In genomic region chr17:37742762-37743611, GRCh38 we compare ENCODE assay signal across 8 cellular contexts. TPM values are rescaled to one million over a fixed set of nuclear protein-coding genes. Genes with fewer than 3 reads are reported as not detected.
DNase-seq lines count a peak whose midpoint lies in the region; ATAC-seq and TF ChIP-seq lines count a peak whose summit lies in the region.

No MANE protein-coding gene starts in this region.

- WGBS in psoas muscle, 3 donors: 3% methylated on average over 64 to 76 of the region's 76 CpGs
- WGBS in gastroesophageal sphincter (ENCODE audit: low coverage in 1 of 2), 2 donors: 5% methylated on average over 27 of the region's 76 CpGs; no CpG with 5 or more reads in 1 of the 2 donors

- no peak for DNase-seq in SJSA1 (ENCODE audit: low read depth in 1 of 2, low spot score in 2 of 2)
- DNase-seq in germinal center (ENCODE audit: low spot score): peak; percentile 18
- DNase-seq in psoas muscle: no peak
- no peak for DNase-seq in GF-D8 (lab: John Stamatoyannopoulos, UW)
- DNase-seq in NCI-H2196 (lab: John Stamatoyannopoulos, UW; ENCODE audit: unreplicated experiment): no peak

- TF ChIP-seq EP300 in gastroesophageal sphincter (IDR thresholded peaks at IDR 0.05): no peak

- intact Hi-C loops in psoas muscle (cut with DNase I): no loop called here

- H3K4me1 ChIP-seq in SJSA1 (replicated peaks) (peaks cover 18% of the 10 kb centered on the region), psoas muscle (peaks cover 27% of the 10 kb centered on the region), gastroesophageal sphincter (peaks cover 0 to 38% (median 15%) of the 10 kb centered on the region in 3 donors)

- TF ChIP-seq POLR2A in GM18526 (IDR thresholded peaks at IDR 0.05; ENCODE audit: extremely low read depth, insufficient read length) (peak; percentile 33), gastroesophageal sphincter (IDR thresholded peaks at IDR 0.05) (no peak)

- TF ChIP-seq CTCF in psoas muscle (IDR thresholded peaks at IDR 0.05) (no peak), gastroesophageal sphincter (IDR thresholded peaks at IDR 0.05) (no peak)

- H3K27me3 ChIP-seq in SJSA1 (replicated peaks) (peaks cover 45% of the 10 kb centered on the region), psoas muscle (ENCODE audit: insufficient read depth in 3 of 3, low read length in 2 of 3) (peaks cover 0 to 100% (median 45%) of the 10 kb centered on the region in 3 donors), gastroesophageal sphincter (peaks cover 91% of the 10 kb centered on the region)

- H3K27ac ChIP-seq in SJSA1: no peak overlapping the region
- no peak overlapping the region for H3K27ac ChIP-seq in psoas muscle
- H3K27ac ChIP-seq in gastroesophageal sphincter: no peak overlapping the region

- H3K9me3 ChIP-seq in SJSA1 (replicated peaks) (peaks cover 14% of the 10 kb centered on the region), psoas muscle (no peaks in the 10 kb centered on the region), gastroesophageal sphincter (no peaks in the 10 kb centered on the region)

- ATAC-seq in psoas muscle: peak in 1 of 4 donors; percentile 58
- ATAC-seq in HG03108 (IDR thresholded peaks at IDR 0.05; ENCODE audit: unreplicated experiment): no peak
- no peak for ATAC-seq in gastroesophageal sphincter

- H3K36me3 ChIP-seq in SJSA1 (no peaks in the 10 kb centered on the region), psoas muscle (ENCODE audit: insufficient read depth in 1 of 2, low read depth in 1 of 2) (no peaks in the 10 kb centered on the region), gastroesophageal sphincter (no peaks in the 10 kb centered on the region)

- H3K4me3 ChIP-seq in SJSA1 (peak overlapping the region; percentile 28; the same call in 1 of the 2 replicates), psoas muscle (peak overlapping the region; percentile 60), gastroesophageal sphincter (peak overlapping the region in 1 of 2 donors; percentile 41)

RNA-seq across cellular contexts. Expression of gene HNF1B, which starts 1.9 kb away (rescaled TPM):
- not detected in 2 replicates for total RNA-seq in SJSA1 (2014; rRNA removed; shearing (Covaris generic))
- total RNA-seq in psoas muscle (not detected), gastroesophageal sphincter (not detected)
- polyA plus RNA-seq in psoas muscle: under 1 TPM in 1 of 3 donors, not detected in 2; 0.03 TPM
